In genomic region chr11:21636561-21636960, GRCh38 we compare ENCODE assay signal across 24 cellular contexts.
"Had no signal": no experiment of that assay in that cellular context is flagged by ENCODE, and none has a peak within 500 bp of the region (broad histone marks: within the 10 kb centered on the region; RNA-seq: fewer than 3 reads in every experiment).

No MANE protein-coding gene starts in this region.

- H3K36me3 ChIP-seq: brain microvascular endothelial cell, gastrocnemius medialis, heart left ventricle had no signal

- H3K4me1 ChIP-seq: foreskin keratinocyte, gastrocnemius medialis, heart left ventricle had no signal

- H3K27ac ChIP-seq: brain microvascular endothelial cell, coronary artery, dorsolateral prefrontal cortex, foreskin keratinocyte, gastrocnemius medialis, heart left ventricle had no signal

- DNase-seq: activated CD4-positive, alpha-beta memory T cell treated with anti-CD3 and anti-CD28 coated beads, Interleukin-2, amount 10 ng/mL, durations not matched to agents 7 days and 5 days; activated CD4-positive, alpha-beta T cell treated with anti-CD3 and anti-CD28 coated beads for 36 hours; activated CD4-positive, alpha-beta T cell treated with anti-CD3 and anti-CD28 coated beads, Interleukin-2, amount 10 ng/mL, durations not matched to agents 24 days and 14 days; activated CD4-positive, CD25-positive, alpha-beta regulatory T cell; activated CD4-positive, CD25-positive, alpha-beta regulatory T cell treated with anti-CD3 and anti-CD28 coated beads, Interleukin-2, amount 50 U/mL, for 72 hours; activated CD8-positive, alpha-beta memory T cell treated with anti-CD3 and anti-CD28 coated beads, Interleukin-2, amount 50 U/mL, for 48 hours; activated gamma-delta T cell; activated naive CD4-positive, alpha-beta T cell; activated naive CD4-positive, alpha-beta T cell treated with anti-CD3 and anti-CD28 coated beads, Interleukin-2, amount 50 U/mL, for 16 hours; activated T-cell treated with anti-CD3 and anti-CD28 coated beads for 4 hours; activated T-cell treated with anti-CD3 and anti-CD28 coated beads, Interleukin-2, amount 50 U/mL, for 24 hours; activated T-cell treated with anti-CD3 and anti-CD28 coated beads, Interleukin-2, amount 50 U/mL, for 72 hours; amniotic stem cell; anterior cingulate cortex; brain microvascular endothelial cell; dorsolateral prefrontal cortex; effector memory CD4-positive, alpha-beta T cell; endodermal cell; foreskin keratinocyte; gastrocnemius medialis; glutamatergic neuron; heart left ventricle had no signal

- H3K4me3 ChIP-seq: coronary artery, dorsolateral prefrontal cortex, gastrocnemius medialis, heart left ventricle had no signal

- ATAC-seq: activated CD4-positive, alpha-beta T cell treated with anti-CD3 and anti-CD28 coated beads for 36 hours; activated T-cell treated with anti-CD3 and anti-CD28 coated beads, Interleukin-2, amount 50 U/mL, for 72 hours; esophagus mucosa; foreskin keratinocyte; gastrocnemius medialis; heart left ventricle had no signal

- H3K27me3 ChIP-seq: brain microvascular endothelial cell, dorsolateral prefrontal cortex, foreskin keratinocyte, gastrocnemius medialis, heart left ventricle had no signal

- H3K9me3 ChIP-seq: gastrocnemius medialis had no signal
